In the genomic region with DNA sequence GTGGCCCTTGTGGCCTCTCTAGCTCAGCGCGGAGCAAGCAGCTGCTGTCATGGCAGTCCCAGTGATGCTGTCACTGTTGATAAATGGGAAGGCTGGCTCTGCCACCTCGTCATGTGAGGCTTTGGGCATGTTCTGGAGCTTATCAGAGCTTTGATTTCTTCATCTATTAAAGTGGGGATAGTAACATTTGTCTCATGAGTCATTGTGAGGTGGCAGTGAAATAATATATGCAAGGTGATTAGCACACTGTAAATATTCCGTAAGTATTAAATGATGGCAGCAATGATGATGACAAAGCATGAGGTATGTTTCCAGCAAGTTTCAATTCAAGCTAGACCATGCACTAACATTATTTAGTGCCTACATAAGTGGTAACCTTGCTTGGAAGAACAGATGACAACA, we compare ENCODE assay signal across 1 cellular context.
TF ChIP-seq lines count a peak whose summit lies in the region.

No MANE protein-coding gene starts in this region.

TF ChIP-seq in HEK293, 187 proteins besides CTCF, POLR2A, EP300 and RAD21 (continued from another document and continues in another):
- no peak for TF ChIP-seq ZNF518A (tag by site-specific recombination; conservative IDR thresholded peaks at IDR 0.05; ENCODE audit: low read depth)
- no peak for TF ChIP-seq ZBTB17 (tag by site-specific recombination; IDR thresholded peaks at IDR 0.05)
- TF ChIP-seq ZNF670 (tag by site-specific recombination; IDR thresholded peaks at IDR 0.05; ENCODE audit: low read depth) = no peak
- TF ChIP-seq ZNF626 (tag by site-specific recombination; IDR thresholded peaks at IDR 0.05) = no peak
- TF ChIP-seq ZNF621 (tag by site-specific recombination; IDR thresholded peaks at IDR 0.05) = no peak
- no peak for TF ChIP-seq GLI4 (tag by site-specific recombination; IDR thresholded peaks at IDR 0.05)
- TF ChIP-seq ZNF449 (tag by site-specific recombination; IDR thresholded peaks at IDR 0.05) = no peak
- TF ChIP-seq ZNF280D (tag by site-specific recombination; IDR thresholded peaks at IDR 0.05) = no peak
- no peak for TF ChIP-seq ZNF24 (tag by site-specific recombination; IDR thresholded peaks at IDR 0.05)
- TF ChIP-seq, protein P1, sequence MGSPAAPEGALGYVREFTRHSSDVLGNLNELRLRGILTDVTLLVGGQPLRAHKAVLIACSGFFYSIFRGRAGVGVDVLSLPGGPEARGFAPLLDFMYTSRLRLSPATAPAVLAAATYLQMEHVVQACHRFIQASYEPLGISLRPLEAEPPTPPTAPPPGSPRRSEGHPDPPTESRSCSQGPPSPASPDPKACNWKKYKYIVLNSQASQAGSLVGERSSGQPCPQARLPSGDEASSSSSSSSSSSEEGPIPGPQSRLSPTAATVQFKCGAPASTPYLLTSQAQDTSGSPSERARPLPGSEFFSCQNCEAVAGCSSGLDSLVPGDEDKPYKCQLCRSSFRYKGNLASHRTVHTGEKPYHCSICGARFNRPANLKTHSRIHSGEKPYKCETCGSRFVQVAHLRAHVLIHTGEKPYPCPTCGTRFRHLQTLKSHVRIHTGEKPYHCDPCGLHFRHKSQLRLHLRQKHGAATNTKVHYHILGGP (tag by site-specific recombination; IDR thresholded peaks at IDR 0.05) = no peak
- no peak for TF ChIP-seq ZNF549 (tag by site-specific recombination; IDR thresholded peaks at IDR 0.05)
- TF ChIP-seq YY2 (tag by site-specific recombination; IDR thresholded peaks at IDR 0.05) = no peak
- no peak for TF ChIP-seq ZNF701 (tag by site-specific recombination; IDR thresholded peaks at IDR 0.05)
- no peak for TF ChIP-seq ZNF433 (tag by site-specific recombination; IDR thresholded peaks at IDR 0.05; ENCODE audit: low read depth)
- no peak for TF ChIP-seq ZNF214 (tag by site-specific recombination; IDR thresholded peaks at IDR 0.05; ENCODE audit: borderline replicate concordance)
- TF ChIP-seq IKZF3 (tag by site-specific recombination; IDR thresholded peaks at IDR 0.05) = no peak
- TF ChIP-seq ZNF114 (tag by site-specific recombination; IDR thresholded peaks at IDR 0.05) = no peak
- TF ChIP-seq, protein P2, sequence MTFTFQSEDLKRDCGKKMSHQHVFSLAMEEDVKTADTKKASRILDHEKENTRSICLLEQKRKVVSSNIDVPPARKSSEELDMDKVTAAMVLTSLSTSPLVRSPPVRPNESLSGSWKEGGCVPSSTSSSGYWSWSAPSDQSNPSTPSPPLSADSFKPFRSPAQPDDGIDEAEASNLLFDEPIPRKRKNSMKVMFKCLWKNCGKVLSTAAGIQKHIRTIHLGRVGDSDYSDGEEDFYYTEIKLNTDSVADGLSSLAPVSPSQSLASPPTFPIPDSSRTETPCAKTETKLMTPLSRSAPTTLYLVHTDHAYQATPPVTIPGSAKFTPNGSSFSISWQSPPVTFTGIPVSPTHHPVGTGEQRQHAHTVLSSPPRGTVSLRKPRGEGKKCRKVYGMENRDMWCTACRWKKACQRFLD (tag by site-specific recombination; IDR thresholded peaks at IDR 0.05) = no peak
- no peak for TF ChIP-seq ZNF692 (tag by site-specific recombination; IDR thresholded peaks at IDR 0.05)
- no peak for TF ChIP-seq ZNF175 (tag by site-specific recombination; IDR thresholded peaks at IDR 0.05)
- no peak for TF ChIP-seq ZNF544 (tag by site-specific recombination; IDR thresholded peaks at IDR 0.05)
- TF ChIP-seq ZFP41 (tag by site-specific recombination; IDR thresholded peaks at IDR 0.05; ENCODE audit: borderline replicate concordance) = no peak
- TF ChIP-seq, protein P3, sequence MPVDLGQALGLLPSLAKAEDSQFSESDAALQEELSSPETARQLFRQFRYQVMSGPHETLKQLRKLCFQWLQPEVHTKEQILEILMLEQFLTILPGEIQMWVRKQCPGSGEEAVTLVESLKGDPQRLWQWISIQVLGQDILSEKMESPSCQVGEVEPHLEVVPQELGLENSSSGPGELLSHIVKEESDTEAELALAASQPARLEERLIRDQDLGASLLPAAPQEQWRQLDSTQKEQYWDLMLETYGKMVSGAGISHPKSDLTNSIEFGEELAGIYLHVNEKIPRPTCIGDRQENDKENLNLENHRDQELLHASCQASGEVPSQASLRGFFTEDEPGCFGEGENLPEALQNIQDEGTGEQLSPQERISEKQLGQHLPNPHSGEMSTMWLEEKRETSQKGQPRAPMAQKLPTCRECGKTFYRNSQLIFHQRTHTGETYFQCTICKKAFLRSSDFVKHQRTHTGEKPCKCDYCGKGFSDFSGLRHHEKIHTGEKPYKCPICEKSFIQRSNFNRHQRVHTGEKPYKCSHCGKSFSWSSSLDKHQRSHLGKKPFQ (tag by site-specific recombination; IDR thresholded peaks at IDR 0.05) = no peak
- TF ChIP-seq SETDB1 (IDR thresholded peaks at IDR 0.05; ENCODE audit: insufficient read length, low read length) = no peak
- TF ChIP-seq ZNF423 (tag by site-specific recombination; IDR thresholded peaks at IDR 0.05) = no peak
- no peak for TF ChIP-seq KLF1 (tag by site-specific recombination; IDR thresholded peaks at IDR 0.05)
- no peak for TF ChIP-seq ZNF510 (tag by site-specific recombination; IDR thresholded peaks at IDR 0.05; ENCODE audit: insufficient replicate concordance)
- no peak for TF ChIP-seq OSR2 (tag by site-specific recombination; IDR thresholded peaks at IDR 0.05)
- no peak for TF ChIP-seq ZNF48 (tag by site-specific recombination; IDR thresholded peaks at IDR 0.05)
- TF ChIP-seq ZNF211 (tag by site-specific recombination; IDR thresholded peaks at IDR 0.05; ENCODE audit: low read depth) = no peak
- TF ChIP-seq ZNF37A (tag by site-specific recombination; IDR thresholded peaks at IDR 0.05) = no peak
- no peak for TF ChIP-seq MEIS1 (CRISPR knock-in tag; IDR thresholded peaks at IDR 0.05; ENCODE audit: borderline replicate concordance)
- TF ChIP-seq ZNF639 (tag by site-specific recombination; IDR thresholded peaks at IDR 0.05) = peak; percentile 53; the same call in 1 of the 2 replicates
- TF ChIP-seq OVOL3 (tag by site-specific recombination; IDR thresholded peaks at IDR 0.05) = no peak
- TF ChIP-seq ZNF366 (tag by site-specific recombination; conservative IDR thresholded peaks at IDR 0.05) = peak; percentile 31; the same call in 1 of the 2 replicates
- TF ChIP-seq SP7 (tag by site-specific recombination; IDR thresholded peaks at IDR 0.05) = peak; percentile 82
- 0 out of 2 replicates have a peak, but pooled peaks have one; percentile 31 for TF ChIP-seq ZNF324 (tag by site-specific recombination; IDR thresholded peaks at IDR 0.05)
- TF ChIP-seq ZNF600 (tag by site-specific recombination; IDR thresholded peaks at IDR 0.05) = peak; percentile 75
- no peak for TF ChIP-seq KLF10 (tag by site-specific recombination; IDR thresholded peaks at IDR 0.05)
- TF ChIP-seq ZNF792 (tag by site-specific recombination; IDR thresholded peaks at IDR 0.05) = no peak
- TF ChIP-seq ZNF843 (tag by site-specific recombination; IDR thresholded peaks at IDR 0.05) = no peak
- TF ChIP-seq ZNF629 (tag by site-specific recombination; IDR thresholded peaks at IDR 0.05) = peak; percentile 74
- no peak for TF ChIP-seq PRDM4 (tag by site-specific recombination; IDR thresholded peaks at IDR 0.05)
- TF ChIP-seq ZNF473 (tag by site-specific recombination; IDR thresholded peaks at IDR 0.05) = no peak
- no peak for TF ChIP-seq ZNF157 (tag by site-specific recombination; IDR thresholded peaks at IDR 0.05)
